In genomic region chr17:79699386-79700036, GRCh38 we compare ENCODE assay signal across 1 cellular context.
TF ChIP-seq lines count a peak whose summit lies in the region.

No MANE protein-coding gene starts in this region.

TF ChIP-seq in H1, 55 proteins besides CTCF, POLR2A, EP300 and RAD21:
- TF ChIP-seq TEAD4 (IDR thresholded peaks at IDR 0.05; ENCODE audit: low read depth, low read length): no peak
- TF ChIP-seq NRF1 (IDR thresholded peaks at IDR 0.05; ENCODE audit: low read depth, low read length): no peak
- no peak for TF ChIP-seq SP4 (IDR thresholded peaks at IDR 0.05; ENCODE audit: low read length)
- TF ChIP-seq BRCA1 (IDR thresholded peaks at IDR 0.05; ENCODE audit: low read depth, low read length): no peak
TF ChIP-seq in H1: peak in this region for 0.
